1 cellular context compared by ENCODE assay signal in the genomic region with DNA sequence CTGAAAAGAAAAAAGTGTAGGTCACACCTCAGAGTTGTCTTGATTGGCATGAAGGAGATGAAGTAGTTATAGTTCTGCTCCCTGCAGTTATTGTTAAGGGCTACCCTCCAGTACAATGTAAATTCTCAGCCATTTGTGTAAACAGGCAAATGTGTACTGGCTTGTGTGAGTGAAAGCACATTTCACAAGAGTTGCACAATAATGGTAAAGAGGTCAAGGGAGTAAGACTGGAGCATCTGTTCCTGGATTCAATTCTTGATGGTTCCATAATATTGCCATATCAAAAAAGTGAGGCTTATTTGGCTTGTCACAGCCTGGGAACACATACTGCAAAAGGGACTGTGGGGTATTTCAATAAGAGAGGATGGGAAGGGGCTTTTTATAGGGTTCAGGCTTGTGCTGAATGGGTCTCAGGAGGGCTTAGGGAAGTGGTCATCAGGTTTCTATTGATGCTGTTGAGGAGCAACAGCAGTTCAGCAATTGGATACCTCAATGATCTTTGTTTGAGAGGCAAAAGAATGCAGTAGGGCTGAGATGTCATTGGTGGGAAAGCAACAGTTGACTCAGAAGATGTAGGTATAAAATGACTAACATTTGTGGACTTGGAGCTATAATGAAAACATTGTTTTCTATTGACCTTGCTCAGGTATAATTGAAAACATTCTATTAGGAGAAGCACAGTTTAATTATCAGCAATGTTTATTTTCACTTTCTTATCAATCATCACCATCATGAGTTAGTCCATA.
TF ChIP-seq lines count a peak whose summit lies in the region.

No MANE protein-coding gene starts in this region.

TF ChIP-seq in HepG2, 621 proteins besides CTCF, POLR2A, EP300 and RAD21 (continued from another document and continues in another):
- TF ChIP-seq, protein P1, sequence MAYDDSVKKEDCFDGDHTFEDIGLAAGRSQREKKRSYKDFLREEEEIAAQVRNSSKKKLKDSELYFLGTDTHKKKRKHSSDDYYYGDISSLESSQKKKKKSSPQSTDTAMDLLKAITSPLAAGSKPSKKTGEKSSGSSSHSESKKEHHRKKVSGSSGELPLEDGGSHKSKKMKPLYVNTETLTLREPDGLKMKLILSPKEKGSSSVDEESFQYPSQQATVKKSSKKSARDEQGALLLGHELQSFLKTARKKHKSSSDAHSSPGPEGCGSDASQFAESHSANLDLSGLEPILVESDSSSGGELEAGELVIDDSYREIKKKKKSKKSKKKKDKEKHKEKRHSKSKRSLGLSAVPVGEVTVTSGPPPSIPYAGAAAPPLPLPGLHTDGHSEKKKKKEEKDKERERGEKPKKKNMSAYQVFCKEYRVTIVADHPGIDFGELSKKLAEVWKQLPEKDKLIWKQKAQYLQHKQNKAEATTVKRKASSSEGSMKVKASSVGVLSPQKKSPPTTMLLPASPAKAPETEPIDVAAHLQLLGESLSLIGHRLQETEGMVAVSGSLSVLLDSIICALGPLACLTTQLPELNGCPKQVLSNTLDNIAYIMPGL (CRISPR knock-in tag; IDR thresholded peaks at IDR 0.05; ENCODE audit: borderline replicate concordance in 1 of 2, low read depth in 1 of 2) = 0 out of 4 replicates have a peak, but pooled peaks of 1 of the 2 experiments have one; percentile 21
- TF ChIP-seq CC2D1A (CRISPR knock-in tag; IDR thresholded peaks at IDR 0.05) = no peak
- no peak for TF ChIP-seq ZNF713 (CRISPR knock-in tag; IDR thresholded peaks at IDR 0.05)
- TF ChIP-seq, protein P2, sequence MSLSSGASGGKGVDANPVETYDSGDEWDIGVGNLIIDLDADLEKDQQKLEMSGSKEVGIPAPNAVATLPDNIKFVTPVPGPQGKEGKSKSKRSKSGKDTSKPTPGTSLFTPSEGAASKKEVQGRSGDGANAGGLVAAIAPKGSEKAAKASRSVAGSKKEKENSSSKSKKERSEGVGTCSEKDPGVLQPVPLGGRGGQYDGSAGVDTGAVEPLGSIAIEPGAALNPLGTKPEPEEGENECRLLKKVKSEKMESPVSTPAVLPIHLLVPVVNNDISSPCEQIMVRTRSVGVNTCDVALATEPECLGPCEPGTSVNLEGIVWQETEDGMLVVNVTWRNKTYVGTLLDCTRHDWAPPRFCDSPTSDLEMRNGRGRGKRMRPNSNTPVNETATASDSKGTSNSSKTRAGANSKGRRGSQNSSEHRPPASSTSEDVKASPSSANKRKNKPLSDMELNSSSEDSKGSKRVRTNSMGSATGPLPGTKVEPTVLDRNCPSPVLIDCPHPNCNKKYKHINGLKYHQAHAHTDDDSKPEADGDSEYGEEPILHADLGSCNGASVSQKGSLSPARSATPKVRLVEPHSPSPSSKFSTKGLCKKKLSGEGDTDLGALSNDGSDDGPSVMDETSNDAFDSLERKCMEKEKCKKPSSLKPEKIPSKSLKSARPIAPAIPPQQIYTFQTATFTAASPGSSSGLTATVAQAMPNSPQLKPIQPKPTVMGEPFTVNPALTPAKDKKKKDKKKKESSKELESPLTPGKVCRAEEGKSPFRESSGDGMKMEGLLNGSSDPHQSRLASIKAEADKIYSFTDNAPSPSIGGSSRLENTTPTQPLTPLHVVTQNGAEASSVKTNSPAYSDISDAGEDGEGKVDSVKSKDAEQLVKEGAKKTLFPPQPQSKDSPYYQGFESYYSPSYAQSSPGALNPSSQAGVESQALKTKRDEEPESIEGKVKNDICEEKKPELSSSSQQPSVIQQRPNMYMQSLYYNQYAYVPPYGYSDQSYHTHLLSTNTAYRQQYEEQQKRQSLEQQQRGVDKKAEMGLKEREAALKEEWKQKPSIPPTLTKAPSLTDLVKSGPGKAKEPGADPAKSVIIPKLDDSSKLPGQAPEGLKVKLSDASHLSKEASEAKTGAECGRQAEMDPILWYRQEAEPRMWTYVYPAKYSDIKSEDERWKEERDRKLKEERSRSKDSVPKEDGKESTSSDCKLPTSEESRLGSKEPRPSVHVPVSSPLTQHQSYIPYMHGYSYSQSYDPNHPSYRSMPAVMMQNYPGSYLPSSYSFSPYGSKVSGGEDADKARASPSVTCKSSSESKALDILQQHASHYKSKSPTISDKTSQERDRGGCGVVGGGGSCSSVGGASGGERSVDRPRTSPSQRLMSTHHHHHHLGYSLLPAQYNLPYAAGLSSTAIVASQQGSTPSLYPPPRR (CRISPR knock-in tag; IDR thresholded peaks at IDR 0.05; ENCODE audit: borderline replicate concordance) = peak; percentile 30; the same call in 1 of the 2 replicates
- TF ChIP-seq, protein P3, sequence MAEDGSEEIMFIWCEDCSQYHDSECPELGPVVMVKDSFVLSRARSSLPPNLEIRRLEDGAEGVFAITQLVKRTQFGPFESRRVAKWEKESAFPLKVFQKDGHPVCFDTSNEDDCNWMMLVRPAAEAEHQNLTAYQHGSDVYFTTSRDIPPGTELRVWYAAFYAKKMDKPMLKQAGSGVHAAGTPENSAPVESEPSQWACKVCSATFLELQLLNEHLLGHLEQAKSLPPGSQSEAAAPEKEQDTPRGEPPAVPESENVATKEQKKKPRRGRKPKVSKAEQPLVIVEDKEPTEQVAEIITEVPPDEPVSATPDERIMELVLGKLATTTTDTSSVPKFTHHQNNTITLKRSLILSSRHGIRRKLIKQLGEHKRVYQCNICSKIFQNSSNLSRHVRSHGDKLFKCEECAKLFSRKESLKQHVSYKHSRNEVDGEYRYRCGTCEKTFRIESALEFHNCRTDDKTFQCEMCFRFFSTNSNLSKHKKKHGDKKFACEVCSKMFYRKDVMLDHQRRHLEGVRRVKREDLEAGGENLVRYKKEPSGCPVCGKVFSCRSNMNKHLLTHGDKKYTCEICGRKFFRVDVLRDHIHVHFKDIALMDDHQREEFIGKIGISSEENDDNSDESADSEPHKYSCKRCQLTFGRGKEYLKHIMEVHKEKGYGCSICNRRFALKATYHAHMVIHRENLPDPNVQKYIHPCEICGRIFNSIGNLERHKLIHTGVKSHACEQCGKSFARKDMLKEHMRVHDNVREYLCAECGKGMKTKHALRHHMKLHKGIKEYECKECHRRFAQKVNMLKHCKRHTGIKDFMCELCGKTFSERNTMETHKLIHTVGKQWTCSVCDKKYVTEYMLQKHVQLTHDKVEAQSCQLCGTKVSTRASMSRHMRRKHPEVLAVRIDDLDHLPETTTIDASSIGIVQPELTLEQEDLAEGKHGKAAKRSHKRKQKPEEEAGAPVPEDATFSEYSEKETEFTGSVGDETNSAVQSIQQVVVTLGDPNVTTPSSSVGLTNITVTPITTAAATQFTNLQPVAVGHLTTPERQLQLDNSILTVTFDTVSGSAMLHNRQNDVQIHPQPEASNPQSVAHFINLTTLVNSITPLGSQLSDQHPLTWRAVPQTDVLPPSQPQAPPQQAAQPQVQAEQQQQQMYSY (CRISPR knock-in tag; IDR thresholded peaks at IDR 0.05) = no peak
- TF ChIP-seq MED1 (CRISPR knock-in tag; IDR thresholded peaks at IDR 0.05) = peak; percentile 64; the same call in 1 of the 2 replicates
- TF ChIP-seq KAT2B (IDR thresholded peaks at IDR 0.05; ENCODE audit: borderline replicate concordance, low read depth, low read length) = no peak
- peak; percentile 54; the same call in 1 of the 2 replicates for TF ChIP-seq ZMYM3 (CRISPR knock-in tag; IDR thresholded peaks at IDR 0.05)
- TF ChIP-seq, protein P4, sequence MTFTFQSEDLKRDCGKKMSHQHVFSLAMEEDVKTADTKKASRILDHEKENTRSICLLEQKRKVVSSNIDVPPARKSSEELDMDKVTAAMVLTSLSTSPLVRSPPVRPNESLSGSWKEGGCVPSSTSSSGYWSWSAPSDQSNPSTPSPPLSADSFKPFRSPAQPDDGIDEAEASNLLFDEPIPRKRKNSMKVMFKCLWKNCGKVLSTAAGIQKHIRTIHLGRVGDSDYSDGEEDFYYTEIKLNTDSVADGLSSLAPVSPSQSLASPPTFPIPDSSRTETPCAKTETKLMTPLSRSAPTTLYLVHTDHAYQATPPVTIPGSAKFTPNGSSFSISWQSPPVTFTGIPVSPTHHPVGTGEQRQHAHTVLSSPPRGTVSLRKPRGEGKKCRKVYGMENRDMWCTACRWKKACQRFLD (CRISPR knock-in tag; IDR thresholded peaks at IDR 0.05; ENCODE audit: borderline replicate concordance) = no peak
- no peak for TF ChIP-seq NFYB (CRISPR knock-in tag; IDR thresholded peaks at IDR 0.05)
- no peak for TF ChIP-seq NFATC3 (CRISPR knock-in tag; IDR thresholded peaks at IDR 0.05)
- no peak for TF ChIP-seq ZNF790 (CRISPR knock-in tag; IDR thresholded peaks at IDR 0.05; ENCODE audit: borderline replicate concordance)
- TF ChIP-seq ZNF180 (CRISPR knock-in tag; IDR thresholded peaks at IDR 0.05; ENCODE audit: borderline replicate concordance, low read depth) = no peak
- TF ChIP-seq SIN3A (IDR thresholded peaks at IDR 0.05; ENCODE audit: borderline replicate concordance, low read depth, low read length) = no peak
- no peak for TF ChIP-seq ZNF530 (CRISPR knock-in tag; IDR thresholded peaks at IDR 0.05; ENCODE audit: low read depth)
- TF ChIP-seq, protein P5, sequence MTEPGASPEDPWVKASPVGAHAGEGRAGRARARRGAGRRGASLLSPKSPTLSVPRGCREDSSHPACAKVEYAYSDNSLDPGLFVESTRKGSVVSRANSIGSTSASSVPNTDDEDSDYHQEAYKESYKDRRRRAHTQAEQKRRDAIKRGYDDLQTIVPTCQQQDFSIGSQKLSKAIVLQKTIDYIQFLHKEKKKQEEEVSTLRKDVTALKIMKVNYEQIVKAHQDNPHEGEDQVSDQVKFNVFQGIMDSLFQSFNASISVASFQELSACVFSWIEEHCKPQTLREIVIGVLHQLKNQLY (CRISPR knock-in tag; IDR thresholded peaks at IDR 0.05) = no peak
- TF ChIP-seq, protein P6, sequence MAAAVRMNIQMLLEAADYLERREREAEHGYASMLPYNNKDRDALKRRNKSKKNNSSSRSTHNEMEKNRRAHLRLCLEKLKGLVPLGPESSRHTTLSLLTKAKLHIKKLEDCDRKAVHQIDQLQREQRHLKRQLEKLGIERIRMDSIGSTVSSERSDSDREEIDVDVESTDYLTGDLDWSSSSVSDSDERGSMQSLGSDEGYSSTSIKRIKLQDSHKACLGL (CRISPR knock-in tag; IDR thresholded peaks at IDR 0.05) = no peak
- TF ChIP-seq ZNF333 (CRISPR knock-in tag; IDR thresholded peaks at IDR 0.05; ENCODE audit: borderline replicate concordance) = no peak
- no peak for TF ChIP-seq ZNF615 (CRISPR knock-in tag; IDR thresholded peaks at IDR 0.05; ENCODE audit: borderline replicate concordance)
- no peak for TF ChIP-seq ZNF121 (CRISPR knock-in tag; IDR thresholded peaks at IDR 0.05)
- TF ChIP-seq, protein P7, sequence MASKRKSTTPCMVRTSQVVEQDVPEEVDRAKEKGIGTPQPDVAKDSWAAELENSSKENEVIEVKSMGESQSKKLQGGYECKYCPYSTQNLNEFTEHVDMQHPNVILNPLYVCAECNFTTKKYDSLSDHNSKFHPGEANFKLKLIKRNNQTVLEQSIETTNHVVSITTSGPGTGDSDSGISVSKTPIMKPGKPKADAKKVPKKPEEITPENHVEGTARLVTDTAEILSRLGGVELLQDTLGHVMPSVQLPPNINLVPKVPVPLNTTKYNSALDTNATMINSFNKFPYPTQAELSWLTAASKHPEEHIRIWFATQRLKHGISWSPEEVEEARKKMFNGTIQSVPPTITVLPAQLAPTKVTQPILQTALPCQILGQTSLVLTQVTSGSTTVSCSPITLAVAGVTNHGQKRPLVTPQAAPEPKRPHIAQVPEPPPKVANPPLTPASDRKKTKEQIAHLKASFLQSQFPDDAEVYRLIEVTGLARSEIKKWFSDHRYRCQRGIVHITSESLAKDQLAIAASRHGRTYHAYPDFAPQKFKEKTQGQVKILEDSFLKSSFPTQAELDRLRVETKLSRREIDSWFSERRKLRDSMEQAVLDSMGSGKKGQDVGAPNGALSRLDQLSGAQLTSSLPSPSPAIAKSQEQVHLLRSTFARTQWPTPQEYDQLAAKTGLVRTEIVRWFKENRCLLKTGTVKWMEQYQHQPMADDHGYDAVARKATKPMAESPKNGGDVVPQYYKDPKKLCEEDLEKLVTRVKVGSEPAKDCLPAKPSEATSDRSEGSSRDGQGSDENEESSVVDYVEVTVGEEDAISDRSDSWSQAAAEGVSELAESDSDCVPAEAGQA (IDR thresholded peaks at IDR 0.05; ENCODE audit: low read depth) = no peak
- TF ChIP-seq, protein P7 (CRISPR knock-in tag; IDR thresholded peaks at IDR 0.05; ENCODE audit: borderline replicate concordance) = no peak
- TF ChIP-seq, protein P8, sequence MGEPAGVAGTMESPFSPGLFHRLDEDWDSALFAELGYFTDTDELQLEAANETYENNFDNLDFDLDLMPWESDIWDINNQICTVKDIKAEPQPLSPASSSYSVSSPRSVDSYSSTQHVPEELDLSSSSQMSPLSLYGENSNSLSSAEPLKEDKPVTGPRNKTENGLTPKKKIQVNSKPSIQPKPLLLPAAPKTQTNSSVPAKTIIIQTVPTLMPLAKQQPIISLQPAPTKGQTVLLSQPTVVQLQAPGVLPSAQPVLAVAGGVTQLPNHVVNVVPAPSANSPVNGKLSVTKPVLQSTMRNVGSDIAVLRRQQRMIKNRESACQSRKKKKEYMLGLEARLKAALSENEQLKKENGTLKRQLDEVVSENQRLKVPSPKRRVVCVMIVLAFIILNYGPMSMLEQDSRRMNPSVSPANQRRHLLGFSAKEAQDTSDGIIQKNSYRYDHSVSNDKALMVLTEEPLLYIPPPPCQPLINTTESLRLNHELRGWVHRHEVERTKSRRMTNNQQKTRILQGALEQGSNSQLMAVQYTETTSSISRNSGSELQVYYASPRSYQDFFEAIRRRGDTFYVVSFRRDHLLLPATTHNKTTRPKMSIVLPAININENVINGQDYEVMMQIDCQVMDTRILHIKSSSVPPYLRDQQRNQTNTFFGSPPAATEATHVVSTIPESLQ (CRISPR knock-in tag; conservative IDR thresholded peaks at IDR 0.05) = no peak
- TF ChIP-seq, protein P9, sequence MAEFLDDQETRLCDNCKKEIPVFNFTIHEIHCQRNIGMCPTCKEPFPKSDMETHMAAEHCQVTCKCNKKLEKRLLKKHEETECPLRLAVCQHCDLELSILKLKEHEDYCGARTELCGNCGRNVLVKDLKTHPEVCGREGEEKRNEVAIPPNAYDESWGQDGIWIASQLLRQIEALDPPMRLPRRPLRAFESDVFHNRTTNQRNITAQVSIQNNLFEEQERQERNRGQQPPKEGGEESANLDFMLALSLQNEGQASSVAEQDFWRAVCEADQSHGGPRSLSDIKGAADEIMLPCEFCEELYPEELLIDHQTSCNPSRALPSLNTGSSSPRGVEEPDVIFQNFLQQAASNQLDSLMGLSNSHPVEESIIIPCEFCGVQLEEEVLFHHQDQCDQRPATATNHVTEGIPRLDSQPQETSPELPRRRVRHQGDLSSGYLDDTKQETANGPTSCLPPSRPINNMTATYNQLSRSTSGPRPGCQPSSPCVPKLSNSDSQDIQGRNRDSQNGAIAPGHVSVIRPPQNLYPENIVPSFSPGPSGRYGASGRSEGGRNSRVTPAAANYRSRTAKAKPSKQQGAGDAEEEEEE (CRISPR knock-in tag; IDR thresholded peaks at IDR 0.05; ENCODE audit: borderline replicate concordance) = no peak
- TF ChIP-seq YY1 (IDR thresholded peaks at IDR 0.05; ENCODE audit: insufficient read depth, insufficient replicate concordance, low read depth, low read length) = no peak
- no peak for TF ChIP-seq NAIF1 (CRISPR knock-in tag; IDR thresholded peaks at IDR 0.05; ENCODE audit: borderline replicate concordance)
- no peak for TF ChIP-seq PRMT3 (CRISPR knock-in tag; IDR thresholded peaks at IDR 0.05; ENCODE audit: borderline replicate concordance, low read depth)
